In the genomic region with DNA sequence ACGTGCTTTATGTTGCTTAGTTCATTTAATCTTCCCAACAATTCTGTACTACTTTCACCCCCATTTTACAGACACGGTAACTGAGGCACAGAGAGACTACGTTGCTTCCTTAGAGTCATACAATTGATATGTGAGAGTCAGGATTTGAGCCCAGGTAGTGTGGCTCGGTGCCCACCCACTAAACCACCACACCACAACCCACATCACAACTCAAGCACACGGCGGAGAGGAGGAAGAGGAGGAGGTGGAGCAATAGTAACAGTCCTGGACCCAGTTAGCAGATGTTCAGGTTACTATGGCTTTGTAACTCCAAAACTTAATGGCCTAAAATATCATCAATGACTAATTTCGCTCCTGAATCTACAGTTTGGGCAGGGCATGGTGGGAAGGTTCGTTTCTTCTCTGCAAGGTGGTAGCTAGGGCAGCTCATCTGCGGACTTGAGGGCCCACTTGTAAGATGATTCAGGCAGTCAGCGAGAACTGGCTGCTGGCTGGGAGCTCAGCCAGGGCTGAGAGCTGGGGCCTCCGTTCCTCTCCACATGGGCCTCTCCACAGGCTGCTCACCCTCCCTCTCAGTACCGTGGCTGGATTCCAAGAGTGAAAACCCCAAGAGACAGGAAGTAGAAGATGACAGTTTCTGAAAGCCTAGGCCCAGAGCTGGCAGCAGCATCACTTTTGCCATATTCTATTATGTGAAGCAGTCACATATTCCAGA, we compare ENCODE assay signal across 8 cellular contexts.
DNase-seq lines count a peak whose midpoint lies in the region; ATAC-seq, FAIRE-seq and TF ChIP-seq lines count a peak whose summit lies in the region.

No MANE protein-coding gene starts in this region.

- peaks cover 6% of the 10 kb centered on the region for H3K36me3 Mint-ChIP-seq in activated CD8-positive, alpha-beta memory T cell treated with anti-CD3 and anti-CD28 coated beads, Interleukin-2, amount 10 ng/mL, durations not matched to agents 7 days and 5 days
- no peaks in the 10 kb centered on the region for H3K36me3 Mint-ChIP-seq in natural killer cell

- CTCF ChIA-PET in activated CD8-positive, alpha-beta memory T cell treated with anti-CD3 and anti-CD28 coated beads, Interleukin-2, amount 10 ng/mL, durations not matched to agents 7 days and 5 days (lab: Charles Lee), result interaction anchor here (0.8 to 1.0 kb wide), 3 partner anchors 13 to 169 kb away, joined by 3 to 4 read pairs (median 3); no protein-coding TSS in a partner anchor
- CTCF ChIA-PET in endothelial cell of umbilical vein (lab: Charles Lee), result interaction anchor here (0.9 to 1.7 kb wide), 6 partner anchors 9 to 53 kb away, joined by 3 to 9 read pairs (median 3); no protein-coding TSS in a partner anchor

- no peaks in the 10 kb centered on the region for H3K27me3 ChIP-seq in endothelial cell of umbilical vein (ENCODE audit: control insufficient read depth in 2 of 2, insufficient read depth in 2 of 2, low read length in 2 of 2)

- dilution Hi-C loops in endothelial cell of umbilical vein (cut with MboI; ENCODE audit: extremely low pct_ligation_motif_present, low sequenced_read_pairs), result no loop called here

- POLR2A ChIA-PET in endothelial cell of umbilical vein (lab: Charles Lee), result interaction anchor here (0.7 kb wide), 1 partner anchor 167 kb away, joined by 3 read pairs; the partner anchor contains the start of gene ZFP36L2

- peak overlapping the region; percentile 85 for H3K27ac Mint-ChIP-seq in activated CD8-positive, alpha-beta memory T cell treated with anti-CD3 and anti-CD28 coated beads, Interleukin-2, amount 10 ng/mL, durations not matched to agents 7 days and 5 days
- peak overlapping the region in 1 of 2 donors; percentile 62 for H3K27ac Mint-ChIP-seq in natural killer cell

- H3K4me3 ChIP-seq in endothelial cell of umbilical vein (replicated peaks in 1 of 3; ENCODE audit: insufficient read depth in 1 of 3, low read depth in 1 of 3, low read length in 3 of 3), result no peak overlapping the region

- no peaks in the 10 kb centered on the region for H4K20me1 ChIP-seq in endothelial cell of umbilical vein (replicated peaks; ENCODE audit: control insufficient read depth, extremely low read depth, insufficient read depth, low read length)

- peaks cover 6% of the 10 kb centered on the region for H3K9me3 Mint-ChIP-seq in activated CD8-positive, alpha-beta memory T cell treated with anti-CD3 and anti-CD28 coated beads, Interleukin-2, amount 10 ng/mL, durations not matched to agents 7 days and 5 days (ENCODE audit: low read depth)
- H3K9me3 Mint-ChIP-seq in natural killer cell, result peaks cover 0 to 2% of the 10 kb centered on the region in 2 donors

- H3K4me1 Mint-ChIP-seq in activated CD8-positive, alpha-beta memory T cell treated with anti-CD3 and anti-CD28 coated beads, Interleukin-2, amount 10 ng/mL, durations not matched to agents 7 days and 5 days, result peaks cover 23% of the 10 kb centered on the region
- peaks cover 15% of the 10 kb centered on the region in 2 donors for H3K4me1 Mint-ChIP-seq in natural killer cell

- ATAC-seq in HG02642 (IDR thresholded peaks at IDR 0.05; ENCODE audit: poor library complexity, unreplicated experiment) (peak; percentile 75), natural killer cell (peak; percentile 50 to 70 (median 60)), GM21367 (IDR thresholded peaks at IDR 0.05; ENCODE audit: unreplicated experiment) (no peak)
- peak; percentile 91 for ATAC-seq in activated CD8-positive, alpha-beta memory T cell treated with anti-CD3 and anti-CD28 coated beads, Interleukin-2, amount 10 ng/mL, durations not matched to agents 7 days and 5 days

- peaks cover 29% of the 10 kb centered on the region for H3K27me3 Mint-ChIP-seq in activated CD8-positive, alpha-beta memory T cell treated with anti-CD3 and anti-CD28 coated beads, Interleukin-2, amount 10 ng/mL, durations not matched to agents 7 days and 5 days
- H3K27me3 Mint-ChIP-seq in natural killer cell (ENCODE audit: low read depth in 2 of 2), result no peaks in the 10 kb centered on the region

- H3K9ac ChIP-seq in endothelial cell of umbilical vein (replicated peaks; ENCODE audit: extremely low read depth, insufficient read depth, low read length), result no peak overlapping the region

- H3K9me1 ChIP-seq in endothelial cell of umbilical vein (replicated peaks; ENCODE audit: control insufficient read depth, extremely low read depth, insufficient read depth, low read length), result no peaks in the 10 kb centered on the region

- H3K27ac ChIP-seq in endothelial cell of umbilical vein (ENCODE audit: insufficient read depth, low read depth, low read length) (no peak overlapping the region), temporal lobe (ENCODE audit: low read depth, low read length) (peak overlapping the region; percentile 73)

- peak overlapping the region; percentile 10 for H3K4me3 Mint-ChIP-seq in activated CD8-positive, alpha-beta memory T cell treated with anti-CD3 and anti-CD28 coated beads, Interleukin-2, amount 10 ng/mL, durations not matched to agents 7 days and 5 days
- H3K4me3 Mint-ChIP-seq in natural killer cell, result peak overlapping the region; percentile 42

- no peaks in the 10 kb centered on the region for H3K79me2 ChIP-seq in endothelial cell of umbilical vein (ENCODE audit: control insufficient read depth, insufficient read depth, low read length)

- intact Hi-C loops in endothelial cell of umbilical vein (cut with micrococcal nuclease), result no loop called here
- intact Hi-C loops in natural killer cell (cut with micrococcal nuclease), result no loop called here

- no peak for TF ChIP-seq POLR2A in endothelial cell of umbilical vein (IDR thresholded peaks at IDR 0.05; ENCODE audit: low read depth, low read length)

- no peak overlapping the region for H2AFZ ChIP-seq in endothelial cell of umbilical vein (ENCODE audit: low read depth, low read length)

- TF ChIP-seq CTCF in endothelial cell of umbilical vein (IDR thresholded peaks at IDR 0.05; ENCODE audit: extremely low read depth in 1 of 2, insufficient read depth in 1 of 2, low read depth in 1 of 2, low read length in 2 of 2), result no peak
- no peak for TF ChIP-seq CTCF in natural killer cell (IDR thresholded peaks at IDR 0.05)

- no TSS peak for BruUV-seq in endothelial cell of umbilical vein (replicated peaks; lab: Mats Ljungman, UMichigan)

- H3K36me3 ChIP-seq in endothelial cell of umbilical vein (ENCODE audit: control insufficient read depth in 2 of 2, extremely low read depth in 1 of 2, insufficient read depth in 2 of 2, low read length in 2 of 2), result no peaks in the 10 kb centered on the region

- peaks cover 5% of the 10 kb centered on the region for H3K4me1 ChIP-seq in endothelial cell of umbilical vein (ENCODE audit: control insufficient read depth, extremely low read depth, insufficient read depth, low read length)

- FAIRE-seq in endothelial cell of umbilical vein (lab: Jason Lieb, UNC), result peak; percentile 88

- DNase-seq in COR-L47 (lab: John Stamatoyannopoulos, UW) (peak; percentile 60), NCI-H2196 (lab: John Stamatoyannopoulos, UW; ENCODE audit: unreplicated experiment) (peak; percentile 89), endothelial cell of umbilical vein (ENCODE audit: low read depth, low spot score) (peak; percentile 83), natural killer cell (no peak)
- peak; percentile 81 for DNase-seq in activated CD8-positive, alpha-beta memory T cell treated with anti-CD3 and anti-CD28 coated beads, Interleukin-2, amount 10 ng/mL, durations not matched to agents 7 days and 5 days

- H3K9me3 ChIP-seq in endothelial cell of umbilical vein (replicated peaks; ENCODE audit: control insufficient read depth, insufficient read depth, low read length), result no peaks in the 10 kb centered on the region

- H3K4me2 ChIP-seq in endothelial cell of umbilical vein (ENCODE audit: insufficient read depth, low read length), result no peak overlapping the region

TF ChIP-seq in endothelial cell of umbilical vein, 7 proteins besides CTCF, POLR2A, EP300 and RAD21:
- TF ChIP-seq FOS (IDR thresholded peaks at IDR 0.05; ENCODE audit: borderline replicate concordance, insufficient read depth, low read length) (no peak), GATA2 (IDR thresholded peaks at IDR 0.05; ENCODE audit: insufficient read depth, insufficient read length, low read depth, low read length) (no peak), POLR2AphosphoS5 (IDR thresholded peaks at IDR 0.05; ENCODE audit: insufficient read depth, low read depth, low read length) (no peak), EZH2 (IDR thresholded peaks at IDR 0.05; ENCODE audit: borderline replicate concordance, low read depth, low read length, severe bottlenecking) (no peak), JUN (IDR thresholded peaks at IDR 0.05; ENCODE audit: borderline replicate concordance, insufficient read depth, insufficient read length, low read depth) (no peak), MAX (IDR thresholded peaks at IDR 0.05; ENCODE audit: insufficient read depth, insufficient read length) (no peak), MYC (IDR thresholded peaks at IDR 0.05; ENCODE audit: low read depth, low read length) (no peak)
